8 cellular contexts compared by ENCODE assay signal in genomic region chr16:71358464-71359031, GRCh38. TPM values are rescaled to one million over a fixed set of nuclear protein-coding genes. Genes with fewer than 3 reads are reported as not detected.
DNase-seq lines count a peak whose midpoint lies in the region; ATAC-seq and TF ChIP-seq lines count a peak whose summit lies in the region.

Gene CALB2, plus strand, starts transcription at chr16:71358723. Its CDS starts 70 bp downstream, at chr16:71358793.

- H4K20me1 ChIP-seq in BLaER1 (no peaks in the 10 kb centered on the region), PC-3 (ENCODE audit: low read length) (no peaks in the 10 kb centered on the region)

- H3K9ac ChIP-seq in BLaER1: no peak within 1 kb of the TSS
- no peak within 1 kb of the TSS for H3K9ac ChIP-seq in PC-3 (ENCODE audit: low read length)

- H3K9me2 ChIP-seq in PC-3 (replicated peaks; ENCODE audit: low read length): no peaks in the 10 kb centered on the region

- no peaks in the 10 kb centered on the region for H3F3A ChIP-seq in PC-3 (ENCODE audit: low read length, unreplicated experiment)

- H3K27me3 ChIP-seq in BLaER1 (no peaks in the 10 kb centered on the region), PC-3 (ENCODE audit: low read length) (no peaks in the 10 kb centered on the region)

- H3K4me3 ChIP-seq in BLaER1: peak within 1 kb of the TSS; percentile 54
- peak within 1 kb of the TSS; percentile 59; the same call in 1 of the 2 replicates for H3K4me3 ChIP-seq in PC-3 (ENCODE audit: low read length)
- peak within 1 kb of the TSS; percentile 42 for H3K4me3 ChIP-seq in fibroblast of villous mesenchyme (ENCODE audit: low read depth, low read length)

- peak within 1 kb of the TSS; percentile 67 for H2AFZ ChIP-seq in PC-3 (ENCODE audit: low read length)

- H3K9me3 ChIP-seq in BLaER1: no peaks in the 10 kb centered on the region
- no peaks in the 10 kb centered on the region for H3K9me3 ChIP-seq in PC-3 (ENCODE audit: low read length)

- ATAC-seq in GM19025 (IDR thresholded peaks at IDR 0.05; ENCODE audit: low read depth, unreplicated experiment): peak; percentile 77
- ATAC-seq in HG03432 (IDR thresholded peaks at IDR 0.05; ENCODE audit: unreplicated experiment): peak; percentile 93
- ATAC-seq in PC-3: peak; percentile 81

- DNase-seq in PC-3 (peak; percentile 70), fibroblast of villous mesenchyme (ENCODE audit: low read depth) (peak; percentile 46), nucleus accumbens (lab: John Stamatoyannopoulos, UW) (peak in 35 of 56 donors; percentile 5 to 75 (median 21)), superior temporal gyrus (ENCODE audit: extremely low spot score) (peak; percentile 67)
- peak; percentile 39 for DNase-seq in activated effector memory CD4-positive, alpha-beta T cell treated with Interleukin-2 at 50 U/mL for 16 hours

- H3K4me2 ChIP-seq in BLaER1: peak within 1 kb of the TSS; percentile 90
- peak within 1 kb of the TSS; percentile 82 for H3K4me2 ChIP-seq in PC-3 (ENCODE audit: low read length)

- no peak within 1 kb of the TSS for H3K27ac ChIP-seq in BLaER1
- H3K27ac ChIP-seq in PC-3 (ENCODE audit: low read length): no peak within 1 kb of the TSS

- H3K4me1 ChIP-seq in BLaER1: peaks cover 6% of the 10 kb centered on the region
- peaks cover 12% of the 10 kb centered on the region; the same call in 1 of the 2 replicates for H3K4me1 ChIP-seq in PC-3 (ENCODE audit: insufficient read depth, low read length)

- POLR2A ChIA-PET in PC-3 (lab: Charles Lee; ENCODE audit: unreplicated experiment): no interaction called here

- no peaks in the 10 kb centered on the region for H3K79me2 ChIP-seq in PC-3 (ENCODE audit: low read length)

- H3K36me3 ChIP-seq in BLaER1: no peaks in the 10 kb centered on the region
- H3K36me3 ChIP-seq in PC-3 (ENCODE audit: low read depth, low read length): no peaks in the 10 kb centered on the region

- CTCF ChIA-PET in PC-3 (lab: Charles Lee): interaction anchor here (0.5 kb wide), 1 partner anchor 139 kb away, joined by 3 read pairs; no protein-coding TSS in a partner anchor

- BruUV-seq in PC-3 (replicated peaks; lab: Mats Ljungman, UMichigan): no TSS peak

- intact Hi-C loops in PC-3 (cut with micrococcal nuclease): loop anchor here (2.0 kb wide), 1 partner anchor 144 kb away; no protein-coding TSS in a partner anchor

- TF ChIP-seq CTCF in PC-3 (conservative IDR thresholded peaks at IDR 0.05; ENCODE audit: low read depth, low read length) (peak; percentile 72), fibroblast of villous mesenchyme (IDR thresholded peaks at IDR 0.05; ENCODE audit: insufficient read depth, low read depth, low read length) (peak; percentile 68)

RNA-seq across cellular contexts. Expression of gene CALB2, which starts in this region (rescaled TPM):
- total RNA-seq in PC-3 (2014; rRNA removed) (0.47 TPM in 1 of 2 replicates, not detected in the other), fibroblast of villous mesenchyme (under 0.01 and 0.97 TPM in 2 replicates)

Comparison
In these comparisons a context has a peak if more than half of its experiments do, and no peak if none do; other contexts are left out.
1. Peak in DNase-seq, ATAC-seq, H3K4me3 ChIP-seq and H3K4me2 ChIP-seq in PC-3; RNA of the gene not detected or under 1 TPM.
2. Peak in DNase-seq and H3K4me3 ChIP-seq in fibroblast of villous mesenchyme; RNA of the gene not detected or under 1 TPM.